Comparison of ENCODE assay signal across 30 cellular contexts in genomic region chr9:36484124-36484523, GRCh38.
DNase-seq lines count a peak whose midpoint lies in the region; ATAC-seq, FAIRE-seq and TF ChIP-seq lines count a peak whose summit lies in the region.
"Had no signal": no experiment of that assay in that cellular context is flagged by ENCODE, and none has a peak within 500 bp of the region (broad histone marks: within the 10 kb centered on the region; RNA-seq: fewer than 3 reads in every experiment).

No MANE protein-coding gene starts in this region.

- no peak overlapping the region for H2AFZ ChIP-seq in H9 (ENCODE audit: low read length)
- H2AFZ ChIP-seq in GM12878 (ENCODE audit: control insufficient read depth, low read depth, low read length): no peak overlapping the region

- H2BK120ac ChIP-seq in H9 (ENCODE audit: low read depth, low read length, poor library complexity, severe bottlenecking) (no peak overlapping the region), mesendoderm (ENCODE audit: low read depth, low read length) (no peak overlapping the region)

- no peak overlapping the region for H3K14ac ChIP-seq in H9 (ENCODE audit: insufficient read depth, low read length)

- H4K5ac ChIP-seq in H9 (ENCODE audit: insufficient read length, low read depth, low read length) (no peak overlapping the region), mesendoderm (ENCODE audit: low read length) (no peak overlapping the region)

- H4K91ac ChIP-seq in H9 (ENCODE audit: insufficient read length, low read depth, low read length): no peak overlapping the region

- TF ChIP-seq EP300 in GM12878 (IDR thresholded peaks at IDR 0.05; ENCODE audit: borderline replicate concordance in 1 of 2, control insufficient read depth in 1 of 2, low read depth in 2 of 2, low read length in 2 of 2): no peak

- H3K79me2 ChIP-seq in H9 (ENCODE audit: insufficient read depth, low read length) (peaks cover 38% of the 10 kb centered on the region), GM12878 (ENCODE audit: control insufficient read depth, insufficient read depth, low read length) (peaks cover 69% of the 10 kb centered on the region), mesendoderm (ENCODE audit: control insufficient read depth, insufficient read depth, low read length) (peaks cover 54% of the 10 kb centered on the region)

- H4K20me1 ChIP-seq in H9 (ENCODE audit: control insufficient read depth, insufficient read depth, insufficient read length): no peaks in the 10 kb centered on the region
- H4K20me1 ChIP-seq in GM12878 (ENCODE audit: control insufficient read depth, insufficient read depth): no peaks in the 10 kb centered on the region; the same call in 1 of the 2 replicates

- H3K4me1 Mint-ChIP-seq in T-helper 2 cell treated with Interferon-gamma antibody and Interleukin-4, amounts not matched to agents 5 μg/mL and 100 μg/mL, for 36 hours (ENCODE audit: low read depth): peaks cover 40% of the 10 kb centered on the region
- H3K4me1 Mint-ChIP-seq in H9 (peaks cover 51 to 64% of the 10 kb centered on the region in 2 experiments), neural crest cell (peaks cover 57% of the 10 kb centered on the region)

- H3K27ac Mint-ChIP-seq in T-helper 2 cell treated with Interferon-gamma antibody and Interleukin-4, amounts not matched to agents 5 μg/mL and 100 μg/mL, for 36 hours: no peak overlapping the region
- H3K27ac Mint-ChIP-seq in H9 (no peak overlapping the region; a peak in 1 of 7 replicates), neural crest cell (ENCODE audit: unreplicated experiment) (no peak overlapping the region)
- H3K27ac Mint-ChIP-seq: activated CD4-positive, alpha-beta T cell treated with anti-CD3 and anti-CD28 coated beads, Interleukin-2, amount 10 ng/mL, durations not matched to agents 7 days and 5 days; mesothelial cell of epicardium had no signal

- TF ChIP-seq POLR2A in GM12878 (IDR thresholded peaks at IDR 0.05; ENCODE audit: low read depth, low read length): no peak

- H3K23me2 ChIP-seq in H9 (ENCODE audit: insufficient read length, low read depth, low read length, poor library complexity, severe bottlenecking): peaks cover 13% of the 10 kb centered on the region

- H3T11ph ChIP-seq in H9 (ENCODE audit: low read length): no peak overlapping the region

- no peak for FAIRE-seq in GM12878 (lab: Jason Lieb, UNC)
- FAIRE-seq: endometrium, GM19239, HTR-8/SVneo had no signal

- H3K4me3 Mint-ChIP-seq in T-helper 2 cell treated with Interferon-gamma antibody and Interleukin-4, amounts not matched to agents 5 μg/mL and 100 μg/mL, for 36 hours: peak overlapping the region; percentile 6
- H3K4me3 Mint-ChIP-seq in H9 (peak overlapping the region; percentile 13 to 47; a peak in 1 of 5 replicates), neural crest cell (peak overlapping the region; percentile 35)
- H3K4me3 Mint-ChIP-seq: activated CD4-positive, alpha-beta T cell treated with anti-CD3 and anti-CD28 coated beads, Interleukin-2, amount 10 ng/mL, durations not matched to agents 7 days and 5 days; mesothelial cell of epicardium had no signal

- H3K4me2 ChIP-seq in H9 (ENCODE audit: insufficient read depth, insufficient read length, low read length) (no peak overlapping the region), GM12878 (ENCODE audit: control insufficient read depth, insufficient read depth) (no peak overlapping the region), mesendoderm (ENCODE audit: low read length) (no peak overlapping the region)

- H3K56ac ChIP-seq in H9 (ENCODE audit: insufficient read length, low read depth, low read length) (no peak overlapping the region), mesendoderm (ENCODE audit: low read length) (no peak overlapping the region)

- H3K36me3 ChIP-seq in GM12878 (ENCODE audit: control insufficient read depth in 2 of 2, insufficient read depth in 2 of 2, low read length in 1 of 2) (no peaks in the 10 kb centered on the region), mesendoderm (ENCODE audit: control insufficient read depth, insufficient read depth, low read length) (peaks cover 2% of the 10 kb centered on the region)
- H3K36me3 ChIP-seq: gastrocnemius medialis, ovary, suprapubic skin, WERI-Rb-1 had no signal

- SMC1A ChIA-PET in GM12878 (lab: Charles Lee; ENCODE audit: uncharacterized antibody, unreplicated experiment): interaction anchor here (1.1 to 3.9 kb wide), 3 partner anchors 12 to 77 kb away, joined by 3 to 24 read pairs (median 7); no protein-coding TSS in a partner anchor

- H3K4me3 ChIP-seq in GM12878 (peak overlapping the region; percentile 7; the same call in 1 of the 2 replicates), mesendoderm (ENCODE audit: low read length) (no peak overlapping the region)
- H3K4me3 ChIP-seq: gastrocnemius medialis, ovary, skin epidermis, suprapubic skin had no signal

- no peak for TF ChIP-seq CTCF in H9 (conservative IDR thresholded peaks at IDR 0.05)
- TF ChIP-seq CTCF in GM12878 (IDR thresholded peaks at IDR 0.05 in 2 of 3, conservative IDR thresholded peaks at IDR 0.05 in 1 of 3; ENCODE audit: control insufficient read depth in 2 of 3, extremely low read depth in 1 of 3, insufficient read depth in 1 of 3, low read depth in 3 of 3, low read length in 3 of 3): no peak
- no peak for TF ChIP-seq CTCF in neural crest cell (conservative IDR thresholded peaks at IDR 0.05)

- H2AK5ac ChIP-seq in H9 (ENCODE audit: insufficient read length, low read length) (no peak overlapping the region), mesendoderm (ENCODE audit: low read length) (no peak overlapping the region)

- no peaks in the 10 kb centered on the region for H3K9me3 Mint-ChIP-seq in T-helper 2 cell treated with Interferon-gamma antibody and Interleukin-4, amounts not matched to agents 5 μg/mL and 100 μg/mL, for 36 hours
- H3K9me3 Mint-ChIP-seq in H9 (no peaks in the 10 kb centered on the region; a peak in 1 of 5 replicates), neural crest cell (no peaks in the 10 kb centered on the region)
- H3K9me3 Mint-ChIP-seq: activated CD4-positive, alpha-beta T cell treated with anti-CD3 and anti-CD28 coated beads, Interleukin-2, amount 10 ng/mL, durations not matched to agents 7 days and 5 days; mesothelial cell of epicardium; naive B cell had no signal

- H3K79me1 ChIP-seq in H9 (ENCODE audit: insufficient read depth, low read depth, low read length, poor library complexity, severe bottlenecking) (no peaks in the 10 kb centered on the region), mesendoderm (ENCODE audit: low read length) (peaks cover 17% of the 10 kb centered on the region)

- CTCF ChIA-PET in GM12878 (lab: Yijun Ruan, JAX): interaction anchor here (0.9 kb wide), 1 partner anchor 37 kb away, joined by 4 read pairs; no protein-coding TSS in a partner anchor

- intact Hi-C loops in GM12878 (cut with micrococcal nuclease; ENCODE audit: unreplicated experiment): no loop called here

- H3K27ac ChIP-seq in H9 (ENCODE audit: insufficient read length, low read depth, low read length): no peak overlapping the region
- H3K27ac ChIP-seq in GM12878 (ENCODE audit: control insufficient read depth, insufficient read depth): no peak overlapping the region
- H3K27ac ChIP-seq in mesendoderm (ENCODE audit: low read depth, low read length): no peak overlapping the region
- H3K27ac ChIP-seq: gastrocnemius medialis, ovary, skin epidermis, suprapubic skin, WERI-Rb-1 had no signal

- no peak for TF ChIP-seq RAD21 in GM12878 (IDR thresholded peaks at IDR 0.05; ENCODE audit: insufficient read depth, low read depth, low read length)

- H2BK15ac ChIP-seq in H9 (ENCODE audit: low read depth, low read length) (no peak overlapping the region), mesendoderm (replicated peaks; ENCODE audit: low read depth) (no peak overlapping the region)

- no peaks in the 10 kb centered on the region for H3K27me3 Mint-ChIP-seq in T-helper 2 cell treated with Interferon-gamma antibody and Interleukin-4, amounts not matched to agents 5 μg/mL and 100 μg/mL, for 36 hours (ENCODE audit: low read depth)
- H3K27me3 Mint-ChIP-seq in H9 (ENCODE audit: low read depth) (no peaks in the 10 kb centered on the region), neural crest cell (ENCODE audit: low read depth) (no peaks in the 10 kb centered on the region)
- H3K27me3 Mint-ChIP-seq: activated CD4-positive, alpha-beta T cell treated with anti-CD3 and anti-CD28 coated beads, Interleukin-2, amount 10 ng/mL, durations not matched to agents 7 days and 5 days; naive B cell had no signal

- H3K36me3 Mint-ChIP-seq in T-helper 2 cell treated with Interferon-gamma antibody and Interleukin-4, amounts not matched to agents 5 μg/mL and 100 μg/mL, for 36 hours (ENCODE audit: low read depth): peaks cover 12% of the 10 kb centered on the region
- H3K36me3 Mint-ChIP-seq in H9 (ENCODE audit: insufficient read depth in 1 of 3, low read depth in 3 of 3): peaks cover 0 to 13% (median 4%) of the 10 kb centered on the region in 3 experiments; a peak in 6 of 7 replicates
- no peaks in the 10 kb centered on the region for H3K36me3 Mint-ChIP-seq in neural crest cell (ENCODE audit: low read depth)
- H3K36me3 Mint-ChIP-seq: mesothelial cell of epicardium, naive B cell had no signal

- no peak overlapping the region for H3K9ac ChIP-seq in H9 (ENCODE audit: extremely low read depth, insufficient read length, low read length)
- H3K9ac ChIP-seq in GM12878 (ENCODE audit: control insufficient read depth, insufficient read depth, low read length): no peak overlapping the region
- no peak overlapping the region for H3K9ac ChIP-seq in mesendoderm (ENCODE audit: low read length)

- H3K23ac ChIP-seq in H9 (ENCODE audit: insufficient read length, low read depth, low read length): no peak overlapping the region
- no peak overlapping the region for H3K23ac ChIP-seq in mesendoderm (ENCODE audit: low read length)

- H2BK20ac ChIP-seq in H9 (ENCODE audit: low read depth, low read length, poor library complexity, severe bottlenecking): no peak overlapping the region

- H3K4me1 ChIP-seq in H9 (ENCODE audit: insufficient read depth, low read length): peaks cover 16% of the 10 kb centered on the region; the same call in 1 of the 2 replicates
- H3K4me1 ChIP-seq in GM12878 (ENCODE audit: control insufficient read depth, insufficient read depth, low read length): peaks cover 11% of the 10 kb centered on the region
- H3K4me1 ChIP-seq in mesendoderm (ENCODE audit: control insufficient read depth, low read depth, low read length): peaks cover 6% of the 10 kb centered on the region

- DNase-seq in T-helper 2 cell treated with Interferon-gamma antibody and Interleukin-4, amounts not matched to agents 5 μg/mL and 100 μg/mL, for 36 hours (ENCODE audit: low spot score): no peak
- DNase-seq in T-helper 2 cell: no peak
- DNase-seq in H9: no peak
- no peak for DNase-seq in GM12878 (ENCODE audit: low read depth, low spot score)
- no peak for DNase-seq in neural crest cell (ENCODE audit: low read depth, low spot score)
- no peak for DNase-seq in mesendoderm
- DNase-seq in HPDE6-E6E7 (ENCODE audit: extremely low spot score): no peak
- DNase-seq: 8988T; activated CD4-positive, alpha-beta T cell treated with anti-CD3 and anti-CD28 coated beads, Interleukin-2, amount 10 ng/mL, durations not matched to agents 7 days and 5 days; activated naive CD4-positive, alpha-beta T cell treated with Interleukin-2 at 50 U/mL for 16 hours; amygdala; gastrocnemius medialis; kidney glomerular epithelial cell; naive B cell; NCI-H1436 treated with DMSO at 0.1 percent for 48 hours; NCI-H226; ovary; retina; stimulated activated naive CD4-positive, alpha-beta T cell treated with Interleukin-2 at 50 U/mL for 16 hours; T-helper 9 cell; WERI-Rb-1 had no signal

- no peak overlapping the region for H3K18ac ChIP-seq in H9 (ENCODE audit: insufficient read length, low read depth, low read length)
- no peak overlapping the region for H3K18ac ChIP-seq in mesendoderm (ENCODE audit: low read length)

- H4K8ac ChIP-seq in H9 (replicated peaks; ENCODE audit: insufficient read length, low read depth, low read length) (no peak overlapping the region), mesendoderm (ENCODE audit: low read depth, low read length) (no peak overlapping the region)

- no peak overlapping the region for H3K4ac ChIP-seq in H9 (ENCODE audit: low read depth, low read length)
- H3K4ac ChIP-seq in mesendoderm (ENCODE audit: low read depth, low read length): no peak overlapping the region

- POLR2A ChIA-PET in GM12878 (lab: Charles Lee): interaction anchor here (0.6 to 6.0 kb wide), 2 partner anchors 8 to 13 kb away, joined by 3 to 41 read pairs; no protein-coding TSS in a partner anchor

- no CpG with 5 or more reads among the region's 3 CpGs for WGBS in H9 (ENCODE audit: extremely low coverage, insufficient read length, low lambda C conversion rate)
- 100% methylated on average over 3 of the region's 3 CpGs for WGBS in GM12878 (ENCODE audit: insufficient coverage, insufficient replicate concordance, low lambda C conversion rate, missing lambda C conversion rate)
- WGBS in mesendoderm (ENCODE audit: extremely low coverage, insufficient coverage, low lambda C conversion rate): no CpG with 5 or more reads among the region's 3 CpGs

- in situ Hi-C loops in GM12878 (cut with MboI): no loop called here

- H2BK12ac ChIP-seq in H9 (ENCODE audit: insufficient read length, low read depth, low read length): no peak overlapping the region

- H3K9me3 ChIP-seq in H9 (ENCODE audit: control insufficient read depth, low read depth, low read length): no peaks in the 10 kb centered on the region
- no peaks in the 10 kb centered on the region for H3K9me3 ChIP-seq in GM12878 (replicated peaks; ENCODE audit: control insufficient read depth, insufficient read depth, low read length)
- H3K9me3 ChIP-seq: gastrocnemius medialis, ovary, suprapubic skin had no signal

- RAD21 ChIA-PET in GM12878 (lab: Charles Lee; ENCODE audit: unreplicated experiment): no interaction called here

- H3K27me3 ChIP-seq in H9 (ENCODE audit: insufficient read depth, low read length) (no peaks in the 10 kb centered on the region), GM12878 (replicated peaks in 1 of 2; ENCODE audit: control insufficient read depth in 2 of 2, insufficient read depth in 2 of 2, low read length in 1 of 2) (no peaks in the 10 kb centered on the region), mesendoderm (ENCODE audit: insufficient read depth, low read length, poor library complexity) (no peaks in the 10 kb centered on the region)
- H3K27me3 ChIP-seq: gastrocnemius medialis, ovary, suprapubic skin had no signal

- no TSS peak for BruUV-seq in GM12878 (replicated peaks; lab: Mats Ljungman, UMichigan)

- no peak overlapping the region for H2BK5ac ChIP-seq in H9 (ENCODE audit: insufficient read length, low read length)
- H2BK5ac ChIP-seq in mesendoderm (ENCODE audit: low read length): no peak overlapping the region

- ATAC-seq in GM12878 (no peak), GM19328 (IDR thresholded peaks at IDR 0.05; ENCODE audit: unreplicated experiment) (no peak)
- ATAC-seq: gastrocnemius medialis, Right ventricle myocardium inferior, SK-N-SH treated with all-trans-retinoic acid at 6 μM for 48 hours had no signal
